1 cellular context compared by ENCODE assay signal in the genomic region with DNA sequence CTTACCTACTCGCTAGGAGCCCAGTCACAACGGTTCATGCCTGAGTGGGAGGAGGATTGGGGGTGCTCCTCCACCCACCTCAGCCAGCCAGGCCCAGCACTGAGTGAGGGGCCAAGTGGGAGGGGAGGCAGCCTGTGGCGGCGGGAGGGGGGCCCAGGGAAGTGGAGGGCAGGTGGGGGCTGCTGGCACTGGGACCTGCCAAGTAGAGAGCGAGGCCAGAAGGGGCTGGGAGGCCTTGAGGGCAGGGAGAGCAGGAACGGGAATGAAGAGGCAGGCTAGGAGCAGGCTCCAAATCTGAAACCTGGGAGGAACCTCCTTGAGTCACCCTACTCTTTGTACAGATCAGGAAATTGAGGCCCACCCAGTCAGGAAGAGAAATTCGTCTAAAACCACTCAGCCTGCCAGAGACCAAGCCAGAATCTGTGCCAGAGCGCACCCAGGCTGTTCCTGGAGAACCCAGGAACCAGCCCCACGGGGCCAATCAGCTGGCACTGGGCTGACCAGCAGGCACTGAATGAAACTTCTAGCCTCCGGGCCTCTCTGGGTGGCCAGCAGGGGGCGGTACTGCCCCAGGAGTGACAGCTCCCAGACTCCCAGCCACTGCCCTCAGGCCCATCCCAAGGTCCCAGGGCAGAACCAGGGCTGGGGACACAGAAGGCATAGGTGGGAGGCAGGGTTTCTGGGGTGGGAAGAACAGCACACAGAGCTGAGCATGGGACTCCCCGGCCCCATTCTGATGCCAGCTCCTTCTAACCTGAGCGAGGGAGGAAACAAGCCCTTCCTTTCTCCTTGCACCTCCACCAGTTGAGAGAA.
TF ChIP-seq lines count a peak whose summit lies in the region.

No MANE protein-coding gene starts in this region.

TF ChIP-seq in HepG2, 621 proteins besides CTCF, POLR2A, EP300 and RAD21 (continued from another document):
- TF ChIP-seq ZNF883 (CRISPR knock-in tag; IDR thresholded peaks at IDR 0.05; ENCODE audit: not compliant biosample characterization), result peak; percentile 53
- TF ChIP-seq PHF8 (CRISPR knock-in tag; IDR thresholded peaks at IDR 0.05), result 0 out of 2 replicates have a peak, but pooled peaks have one; percentile 31
- peak; percentile 51 for TF ChIP-seq SP4 (CRISPR knock-in tag; IDR thresholded peaks at IDR 0.05)
- no peak for TF ChIP-seq ZNF790 (CRISPR knock-in tag; IDR thresholded peaks at IDR 0.05; ENCODE audit: borderline replicate concordance)
- TF ChIP-seq EZH2 (conservative IDR thresholded peaks at IDR 0.05; ENCODE audit: low read depth, low read length), result no peak
- TF ChIP-seq, protein P1, sequence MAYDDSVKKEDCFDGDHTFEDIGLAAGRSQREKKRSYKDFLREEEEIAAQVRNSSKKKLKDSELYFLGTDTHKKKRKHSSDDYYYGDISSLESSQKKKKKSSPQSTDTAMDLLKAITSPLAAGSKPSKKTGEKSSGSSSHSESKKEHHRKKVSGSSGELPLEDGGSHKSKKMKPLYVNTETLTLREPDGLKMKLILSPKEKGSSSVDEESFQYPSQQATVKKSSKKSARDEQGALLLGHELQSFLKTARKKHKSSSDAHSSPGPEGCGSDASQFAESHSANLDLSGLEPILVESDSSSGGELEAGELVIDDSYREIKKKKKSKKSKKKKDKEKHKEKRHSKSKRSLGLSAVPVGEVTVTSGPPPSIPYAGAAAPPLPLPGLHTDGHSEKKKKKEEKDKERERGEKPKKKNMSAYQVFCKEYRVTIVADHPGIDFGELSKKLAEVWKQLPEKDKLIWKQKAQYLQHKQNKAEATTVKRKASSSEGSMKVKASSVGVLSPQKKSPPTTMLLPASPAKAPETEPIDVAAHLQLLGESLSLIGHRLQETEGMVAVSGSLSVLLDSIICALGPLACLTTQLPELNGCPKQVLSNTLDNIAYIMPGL (CRISPR knock-in tag; IDR thresholded peaks at IDR 0.05; ENCODE audit: borderline replicate concordance in 1 of 2, low read depth in 1 of 2), result peak; percentile 59 to 82; a peak in 3 of 4 replicates
- TF ChIP-seq FIP1L1 (IDR thresholded peaks at IDR 0.05; ENCODE audit: borderline replicate concordance, insufficient read depth, low read depth, low read length), result no peak
- TF ChIP-seq SRF (IDR thresholded peaks at IDR 0.05; ENCODE audit: low read depth, low read length), result no peak
- TF ChIP-seq TCF12 (IDR thresholded peaks at IDR 0.05), result no peak
- TF ChIP-seq TCF12 (CRISPR knock-in tag; IDR thresholded peaks at IDR 0.05), result no peak
- TF ChIP-seq CENPT (CRISPR knock-in tag; IDR thresholded peaks at IDR 0.05; ENCODE audit: low read depth), result no peak
- TF ChIP-seq PAWR (CRISPR knock-in tag; IDR thresholded peaks at IDR 0.05; ENCODE audit: borderline replicate concordance), result no peak
- TF ChIP-seq, protein P2, sequence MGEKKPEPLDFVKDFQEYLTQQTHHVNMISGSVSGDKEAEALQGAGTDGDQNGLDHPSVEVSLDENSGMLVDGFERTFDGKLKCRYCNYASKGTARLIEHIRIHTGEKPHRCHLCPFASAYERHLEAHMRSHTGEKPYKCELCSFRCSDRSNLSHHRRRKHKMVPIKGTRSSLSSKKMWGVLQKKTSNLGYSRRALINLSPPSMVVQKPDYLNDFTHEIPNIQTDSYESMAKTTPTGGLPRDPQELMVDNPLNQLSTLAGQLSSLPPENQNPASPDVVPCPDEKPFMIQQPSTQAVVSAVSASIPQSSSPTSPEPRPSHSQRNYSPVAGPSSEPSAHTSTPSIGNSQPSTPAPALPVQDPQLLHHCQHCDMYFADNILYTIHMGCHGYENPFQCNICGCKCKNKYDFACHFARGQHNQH (CRISPR knock-in tag; IDR thresholded peaks at IDR 0.05), result peak; percentile 69; the same call in 1 of the 2 replicates
- 0 out of 2 replicates have a peak, but pooled peaks have one; percentile 28 for TF ChIP-seq MXD4 (CRISPR knock-in tag; IDR thresholded peaks at IDR 0.05)
- peak; percentile 28; the same call in 1 of the 2 replicates for TF ChIP-seq FOSL2 (CRISPR knock-in tag; IDR thresholded peaks at IDR 0.05)
- TF ChIP-seq ELF3 (CRISPR knock-in tag; IDR thresholded peaks at IDR 0.05), result peak; percentile 26; the same call in 1 of the 2 replicates
- TF ChIP-seq SMAD3 (CRISPR knock-in tag; IDR thresholded peaks at IDR 0.05), result peak; percentile 66; the same call in 1 of the 2 replicates
- TF ChIP-seq NKX3-1 (CRISPR knock-in tag; IDR thresholded peaks at IDR 0.05), result no peak
- TF ChIP-seq ZNF614 (CRISPR knock-in tag; IDR thresholded peaks at IDR 0.05; ENCODE audit: borderline replicate concordance), result peak; percentile 25; the same call in 1 of the 2 replicates
- no peak for TF ChIP-seq ZNF557 (CRISPR knock-in tag; IDR thresholded peaks at IDR 0.05)
- TF ChIP-seq SMC3 (IDR thresholded peaks at IDR 0.05; ENCODE audit: low read length), result peak; percentile 73
- TF ChIP-seq ZNF768 (CRISPR knock-in tag; IDR thresholded peaks at IDR 0.05), result peak; percentile 39; the same call in 1 of the 2 replicates
- TF ChIP-seq, protein P3, sequence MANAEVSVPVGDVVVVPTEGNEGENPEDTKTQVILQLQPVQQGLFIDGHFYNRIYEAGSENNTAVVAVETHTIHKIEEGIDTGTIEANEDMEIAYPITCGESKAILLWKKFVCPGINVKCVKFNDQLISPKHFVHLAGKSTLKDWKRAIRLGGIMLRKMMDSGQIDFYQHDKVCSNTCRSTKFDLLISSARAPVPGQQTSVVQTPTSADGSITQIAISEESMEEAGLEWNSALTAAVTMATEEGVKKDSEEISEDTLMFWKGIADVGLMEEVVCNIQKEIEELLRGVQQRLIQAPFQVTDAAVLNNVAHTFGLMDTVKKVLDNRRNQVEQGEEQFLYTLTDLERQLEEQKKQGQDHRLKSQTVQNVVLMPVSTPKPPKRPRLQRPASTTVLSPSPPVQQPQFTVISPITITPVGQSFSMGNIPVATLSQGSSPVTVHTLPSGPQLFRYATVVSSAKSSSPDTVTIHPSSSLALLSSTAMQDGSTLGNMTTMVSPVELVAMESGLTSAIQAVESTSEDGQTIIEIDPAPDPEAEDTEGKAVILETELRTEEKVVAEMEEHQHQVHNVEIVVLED (CRISPR knock-in tag; IDR thresholded peaks at IDR 0.05; ENCODE audit: borderline replicate concordance), result peak; percentile 39; the same call in 1 of the 2 replicates
- TF ChIP-seq BCL6 (CRISPR knock-in tag; IDR thresholded peaks at IDR 0.05), result peak; percentile 46; the same call in 1 of the 2 replicates
- peak; percentile 71; the same call in 1 of the 2 replicates for TF ChIP-seq ZNF331 (CRISPR knock-in tag; IDR thresholded peaks at IDR 0.05)
- no peak for TF ChIP-seq FOXK2 (IDR thresholded peaks at IDR 0.05)
- no peak for TF ChIP-seq NFE2L2 (IDR thresholded peaks at IDR 0.05; ENCODE audit: low read length)
- TF ChIP-seq FOXK1 (CRISPR knock-in tag; IDR thresholded peaks at IDR 0.05; ENCODE audit: borderline replicate concordance, low read depth), result 0 out of 2 replicates have a peak, but pooled peaks have one; percentile 41
- TF ChIP-seq ZNF274 (CRISPR knock-in tag; IDR thresholded peaks at IDR 0.05), result peak; percentile 80
- TF ChIP-seq PAX8 (CRISPR knock-in tag; IDR thresholded peaks at IDR 0.05; ENCODE audit: borderline replicate concordance), result no peak
- peak; percentile 73; the same call in 1 of the 2 replicates for TF ChIP-seq KDM2A (CRISPR knock-in tag; IDR thresholded peaks at IDR 0.05; ENCODE audit: borderline replicate concordance, low read depth)
- peak; percentile 47 for TF ChIP-seq TEAD3 (CRISPR knock-in tag; optimal IDR thresholded peaks at IDR 0.05; ENCODE audit: borderline replicate concordance)
- TF ChIP-seq NR2F6 (IDR thresholded peaks at IDR 0.05), result no peak
- TF ChIP-seq NR2F6 (CRISPR knock-in tag; IDR thresholded peaks at IDR 0.05), result peak; percentile 30; the same call in 1 of the 2 replicates
- TF ChIP-seq KLF16 (CRISPR knock-in tag; IDR thresholded peaks at IDR 0.05), result peak in 1 of 2 experiments; percentile 23; a peak in 1 of 4 replicates
- no peak for TF ChIP-seq MTA3 (CRISPR knock-in tag; IDR thresholded peaks at IDR 0.05)
- peak; percentile 55 for TF ChIP-seq GATAD2A (CRISPR knock-in tag; IDR thresholded peaks at IDR 0.05)
- 0 out of 2 replicates have a peak, but pooled peaks have one; percentile 41 for TF ChIP-seq ZNF724P (CRISPR knock-in tag; IDR thresholded peaks at IDR 0.05; ENCODE audit: borderline replicate concordance)
- no peak for TF ChIP-seq ZNF841 (CRISPR knock-in tag; IDR thresholded peaks at IDR 0.05; ENCODE audit: borderline replicate concordance)
- no peak for TF ChIP-seq ZBTB10 (CRISPR knock-in tag; IDR thresholded peaks at IDR 0.05; ENCODE audit: borderline replicate concordance)
- TF ChIP-seq ERF (CRISPR knock-in tag; IDR thresholded peaks at IDR 0.05), result peak; percentile 76; the same call in 1 of the 2 replicates
